10 cellular contexts compared by ENCODE assay signal in the genomic region with DNA sequence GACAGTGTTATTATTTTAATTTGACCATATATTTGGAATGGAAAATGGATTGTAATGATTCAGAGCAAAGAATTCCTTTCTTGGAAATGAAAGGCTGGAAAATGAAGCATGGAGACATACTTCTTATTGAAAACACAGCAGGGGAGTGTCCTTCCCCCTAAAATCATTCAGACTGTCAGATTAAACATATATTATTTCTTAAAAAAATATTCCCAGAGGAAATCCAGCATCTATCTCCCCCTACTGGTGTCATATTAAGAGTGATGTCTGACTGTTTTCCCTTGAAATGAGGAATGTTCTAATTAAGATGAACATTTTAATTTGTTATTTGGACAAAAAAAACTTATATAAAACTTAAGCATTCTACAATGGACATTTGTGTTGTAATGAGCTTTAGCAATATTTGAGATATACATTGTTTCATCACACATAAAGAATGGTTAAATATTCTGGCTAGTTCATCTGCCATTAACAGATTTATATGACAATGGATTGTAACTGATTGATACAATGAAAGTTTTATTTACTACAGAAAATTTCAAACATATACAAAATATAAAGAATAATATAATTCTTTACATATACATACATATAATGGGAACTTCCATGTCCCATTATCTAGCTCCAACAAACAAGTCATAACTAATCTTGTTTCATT.
DNase-seq lines count a peak whose midpoint lies in the region; ATAC-seq, FAIRE-seq and TF ChIP-seq lines count a peak whose summit lies in the region.
"Had no signal": no experiment of that assay in that cellular context is flagged by ENCODE, and none has a peak within 500 bp of the region (broad histone marks: within the 10 kb centered on the region; RNA-seq: fewer than 3 reads in every experiment).

No MANE protein-coding gene starts in this region.

- H2AFZ ChIP-seq in endothelial cell of umbilical vein (ENCODE audit: low read depth, low read length), result no peak overlapping the region

- POLR2A ChIA-PET in endothelial cell of umbilical vein (lab: Charles Lee), result no interaction called here
- POLR2A ChIA-PET in T-cell (lab: Charles Lee), result interaction anchor here in 1 of 2 donors (0.7 kb wide), 1 partner anchor 175 kb away, joined by 5 read pairs; no protein-coding TSS in a partner anchor

- H3K9me3 ChIP-seq in endothelial cell of umbilical vein (replicated peaks; ENCODE audit: control insufficient read depth, insufficient read depth, low read length), result no peaks in the 10 kb centered on the region

- H3K9ac ChIP-seq in endothelial cell of umbilical vein (replicated peaks; ENCODE audit: extremely low read depth, insufficient read depth, low read length), result no peak overlapping the region

- H3K4me1 ChIP-seq in endothelial cell of umbilical vein (ENCODE audit: control insufficient read depth, extremely low read depth, insufficient read depth, low read length), result no peaks in the 10 kb centered on the region
- H3K4me1 ChIP-seq: HAP-1 had no signal

- peaks cover 0 to 6% (median 3%) of the 10 kb centered on the region in 3 donors for H3K9me3 Mint-ChIP-seq in T-cell
- H3K9me3 Mint-ChIP-seq in activated naive CD8-positive, alpha-beta T cell treated with anti-CD3 and anti-CD28 coated beads, Interleukin-2, amount 50 U/mL, for 24 hours, result peaks cover 5% of the 10 kb centered on the region

- no peak overlapping the region for H3K27ac Mint-ChIP-seq in T-cell
- H3K27ac Mint-ChIP-seq in activated naive CD8-positive, alpha-beta T cell treated with anti-CD3 and anti-CD28 coated beads, Interleukin-2, amount 50 U/mL, for 24 hours, result no peak overlapping the region
- H3K27ac Mint-ChIP-seq: stimulated activated naive CD8-positive, alpha-beta T cell treated with anti-CD3 and anti-CD28 coated beads, Interleukin-15, Interleukin-2, amounts not matched to agents 100 ng/mL and 50 ng/mL, for 24 hours had no signal

- DNase-seq in EL, result peak; percentile 14
- peak; percentile 9 for DNase-seq in NCI-H146 (lab: John Stamatoyannopoulos, UW)
- DNase-seq in endothelial cell of umbilical vein (ENCODE audit: low read depth, low spot score), result peak; percentile 49
- DNase-seq in pons (ENCODE audit: low spot score), result peak; percentile 29
- DNase-seq in T-cell, result no peak
- DNase-seq in stimulated activated naive CD4-positive, alpha-beta T cell treated with Interleukin-2 at 50 U/mL for 16 hours (lab: John Stamatoyannopoulos, UW), result no peak
- no peak for DNase-seq in activated naive CD8-positive, alpha-beta T cell treated with anti-CD3 and anti-CD28 coated beads, Interleukin-2, amount 50 U/mL, for 24 hours

- CTCF ChIA-PET in endothelial cell of umbilical vein (lab: Charles Lee), result interaction anchor here (0.8 to 5.4 kb wide), 32 partner anchors 11 to 567 kb away, joined by 3 to 49 read pairs (median 4); partner anchors contain the start of gene SPRY1
- CTCF ChIA-PET in T-cell (lab: Charles Lee), result interaction anchor here (0.7 to 2.4 kb wide), 9 partner anchors 10 to 410 kb away, joined by 3 to 15 read pairs (median 4); no protein-coding TSS in a partner anchor

- no peaks in the 10 kb centered on the region for H3K36me3 Mint-ChIP-seq in T-cell
- peaks cover 3% of the 10 kb centered on the region for H3K36me3 Mint-ChIP-seq in activated naive CD8-positive, alpha-beta T cell treated with anti-CD3 and anti-CD28 coated beads, Interleukin-2, amount 50 U/mL, for 24 hours (ENCODE audit: low read depth)

- H3K36me3 ChIP-seq in endothelial cell of umbilical vein (ENCODE audit: control insufficient read depth in 2 of 2, extremely low read depth in 1 of 2, insufficient read depth in 2 of 2, low read length in 2 of 2), result no peaks in the 10 kb centered on the region
- H3K36me3 ChIP-seq: HAP-1 had no signal

- H3K4me3 Mint-ChIP-seq in T-cell, result no peak overlapping the region
- no peak overlapping the region for H3K4me3 Mint-ChIP-seq in activated naive CD8-positive, alpha-beta T cell treated with anti-CD3 and anti-CD28 coated beads, Interleukin-2, amount 50 U/mL, for 24 hours
- H3K4me3 Mint-ChIP-seq: stimulated activated naive CD8-positive, alpha-beta T cell treated with anti-CD3 and anti-CD28 coated beads, Interleukin-15, Interleukin-2, amounts not matched to agents 100 ng/mL and 50 ng/mL, for 24 hours had no signal

- no peaks in the 10 kb centered on the region for H3K9me1 ChIP-seq in endothelial cell of umbilical vein (replicated peaks; ENCODE audit: control insufficient read depth, extremely low read depth, insufficient read depth, low read length)

- no peak overlapping the region for H3K4me2 ChIP-seq in endothelial cell of umbilical vein (ENCODE audit: insufficient read depth, low read length)

- ATAC-seq in T-cell (replicated peaks in 1 of 4) (no peak), GM18867 (IDR thresholded peaks at IDR 0.05; ENCODE audit: unreplicated experiment) (no peak)
- ATAC-seq in activated naive CD8-positive, alpha-beta T cell treated with anti-CD3 and anti-CD28 coated beads, Interleukin-2, amount 50 U/mL, for 24 hours, result no peak

- peak; percentile 18 for FAIRE-seq in endothelial cell of umbilical vein (lab: Jason Lieb, UNC)

- H3K27me3 ChIP-seq in endothelial cell of umbilical vein (ENCODE audit: control insufficient read depth in 2 of 2, insufficient read depth in 2 of 2, low read length in 2 of 2), result no peaks in the 10 kb centered on the region

- H4K20me1 ChIP-seq in endothelial cell of umbilical vein (replicated peaks; ENCODE audit: control insufficient read depth, extremely low read depth, insufficient read depth, low read length), result no peaks in the 10 kb centered on the region

- peak; percentile 27 to 37 for TF ChIP-seq CTCF in endothelial cell of umbilical vein (IDR thresholded peaks at IDR 0.05; ENCODE audit: extremely low read depth in 1 of 2, insufficient read depth in 1 of 2, low read depth in 1 of 2, low read length in 2 of 2)

- H3K4me1 Mint-ChIP-seq in T-cell, result no peaks in the 10 kb centered on the region
- H3K4me1 Mint-ChIP-seq in activated naive CD8-positive, alpha-beta T cell treated with anti-CD3 and anti-CD28 coated beads, Interleukin-2, amount 50 U/mL, for 24 hours, result peaks cover 19% of the 10 kb centered on the region

- no peak overlapping the region for H3K27ac ChIP-seq in endothelial cell of umbilical vein (ENCODE audit: insufficient read depth, low read depth, low read length)

- H3K79me2 ChIP-seq in endothelial cell of umbilical vein (ENCODE audit: control insufficient read depth, insufficient read depth, low read length), result no peaks in the 10 kb centered on the region

- TF ChIP-seq POLR2A in endothelial cell of umbilical vein (IDR thresholded peaks at IDR 0.05; ENCODE audit: low read depth, low read length), result no peak

- no TSS peak for BruUV-seq in endothelial cell of umbilical vein (replicated peaks; lab: Mats Ljungman, UMichigan)

- intact Hi-C loops in endothelial cell of umbilical vein (cut with micrococcal nuclease), result loop anchor here (1.0 to 5.0 kb wide), 8 partner anchors 231 to 661 kb away; no protein-coding TSS in a partner anchor

- peaks cover 0 to 3% of the 10 kb centered on the region in 2 donors for H3K27me3 Mint-ChIP-seq in T-cell
- peaks cover 8% of the 10 kb centered on the region for H3K27me3 Mint-ChIP-seq in activated naive CD8-positive, alpha-beta T cell treated with anti-CD3 and anti-CD28 coated beads, Interleukin-2, amount 50 U/mL, for 24 hours

- no peak overlapping the region for H3K4me3 ChIP-seq in endothelial cell of umbilical vein (replicated peaks in 1 of 3; ENCODE audit: insufficient read depth in 1 of 3, low read depth in 1 of 3, low read length in 3 of 3)
- H3K4me3 ChIP-seq: HAP-1 had no signal

- dilution Hi-C loops in endothelial cell of umbilical vein (cut with MboI; ENCODE audit: extremely low pct_ligation_motif_present, low sequenced_read_pairs), result no loop called here

TF ChIP-seq in endothelial cell of umbilical vein, 7 proteins besides CTCF, POLR2A, EP300 and RAD21:
- TF ChIP-seq JUN (IDR thresholded peaks at IDR 0.05; ENCODE audit: borderline replicate concordance, insufficient read depth, insufficient read length, low read depth), result no peak
- no peak for TF ChIP-seq POLR2AphosphoS5 (IDR thresholded peaks at IDR 0.05; ENCODE audit: insufficient read depth, low read depth, low read length)

Comparison
In these comparisons a context has a peak if more than half of its experiments do, and no peak if none do; other contexts are left out.
1. DNase-seq: peak in EL (single experiment), NCI-H146 (single experiment), endothelial cell of umbilical vein (single experiment) and pons (single experiment); none in T-cell (0 of 34), stimulated activated naive CD4-positive, alpha-beta T cell treated with Interleukin-2 at 50 U/mL for 16 hours (single experiment) and activated naive CD8-positive, alpha-beta T cell treated with anti-CD3 and anti-CD28 coated beads, Interleukin-2, amount 50 U/mL, for 24 hours (single experiment).